In genomic region chr3:61251174-61251972, GRCh38 we compare ENCODE assay signal across 1 cellular context.
TF ChIP-seq lines count a peak whose summit lies in the region.

Gene FHIT (minus strand): TSS chr3:61251452.

TF ChIP-seq in HepG2, 621 proteins besides CTCF, POLR2A, EP300 and RAD21 (continued from another document and continues in another):
- TF ChIP-seq IKZF5 (CRISPR knock-in tag; IDR thresholded peaks at IDR 0.05) (no peak), REST (IDR thresholded peaks at IDR 0.05; ENCODE audit: borderline replicate concordance in 1 of 2, low read depth in 1 of 2, low read length in 2 of 2) (no peak), MXD1 (CRISPR knock-in tag; IDR thresholded peaks at IDR 0.05) (peak; percentile 69; the same call in 1 of the 2 replicates), ZNF556 (CRISPR knock-in tag; IDR thresholded peaks at IDR 0.05; ENCODE audit: borderline replicate concordance) (peak; percentile 78; the same call in 1 of the 2 replicates), ZNF18 (CRISPR knock-in tag; IDR thresholded peaks at IDR 0.05; ENCODE audit: insufficient replicate concordance) (no peak), NCOA2 (CRISPR knock-in tag; IDR thresholded peaks at IDR 0.05) (0 out of 2 replicates have a peak, but pooled peaks have one; percentile 22), YY1 (IDR thresholded peaks at IDR 0.05; ENCODE audit: insufficient read depth, insufficient replicate concordance, low read depth, low read length) (peak; percentile 98), KDM3A (CRISPR knock-in tag; IDR thresholded peaks at IDR 0.05; ENCODE audit: low read depth) (0 out of 2 replicates have a peak, but pooled peaks have one; percentile 20), ZNF354B (CRISPR knock-in tag; IDR thresholded peaks at IDR 0.05) (0 out of 2 replicates have a peak, but pooled peaks have one; percentile 60), HIC2 (CRISPR knock-in tag; IDR thresholded peaks at IDR 0.05; ENCODE audit: low read depth) (peak; percentile 79; the same call in 1 of the 2 replicates), ZFP1 (CRISPR knock-in tag; IDR thresholded peaks at IDR 0.05) (peak; percentile 39; the same call in 1 of the 2 replicates), ZNF775 (CRISPR knock-in tag; IDR thresholded peaks at IDR 0.05; ENCODE audit: borderline replicate concordance) (no peak), SMAD3 (CRISPR knock-in tag; IDR thresholded peaks at IDR 0.05) (0 out of 2 replicates have a peak, but pooled peaks have one; percentile 45), ZNF564 (CRISPR knock-in tag; IDR thresholded peaks at IDR 0.05) (no peak), TERF1 (CRISPR knock-in tag; IDR thresholded peaks at IDR 0.05) (no peak), ZNF616 (CRISPR knock-in tag; IDR thresholded peaks at IDR 0.05; ENCODE audit: low read depth) (0 out of 2 replicates have a peak, but pooled peaks have one; percentile 32), AGO1 (IDR thresholded peaks at IDR 0.05; ENCODE audit: low read depth, low read length, poor library complexity, severe bottlenecking) (peak; percentile 60), PATZ1 (CRISPR knock-in tag; IDR thresholded peaks at IDR 0.05) (peak; percentile 38; the same call in 1 of the 2 replicates), RBM22 (optimal IDR thresholded peaks at IDR 0.05; ENCODE audit: low read length) (no peak), EZH2 (conservative IDR thresholded peaks at IDR 0.05; ENCODE audit: low read depth, low read length) (no peak), THAP9 (CRISPR knock-in tag; IDR thresholded peaks at IDR 0.05; ENCODE audit: borderline replicate concordance) (peak; percentile 45; the same call in 1 of the 2 replicates), ZNF264 (CRISPR knock-in tag; IDR thresholded peaks at IDR 0.05) (no peak), ZKSCAN5 (CRISPR knock-in tag; IDR thresholded peaks at IDR 0.05) (no peak; the same call in 1 of the 2 replicates), ZNF501 (CRISPR knock-in tag; IDR thresholded peaks at IDR 0.05) (peak; percentile 68; the same call in 1 of the 2 replicates), GATAD2A (CRISPR knock-in tag; IDR thresholded peaks at IDR 0.05) (0 out of 2 replicates have a peak, but pooled peaks have one; percentile 35), STAG1 (CRISPR knock-in tag; IDR thresholded peaks at IDR 0.05) (peak; percentile 50), MTA1 (CRISPR knock-in tag; IDR thresholded peaks at IDR 0.05; ENCODE audit: borderline replicate concordance) (peak; percentile 70; the same call in 1 of the 2 replicates), SRF (IDR thresholded peaks at IDR 0.05; ENCODE audit: low read depth, low read length) (0 out of 2 replicates have a peak, but pooled peaks have one; percentile 5), TP53 (CRISPR knock-in tag; conservative IDR thresholded peaks at IDR 0.05) (no peak), MYC (CRISPR knock-in tag; IDR thresholded peaks at IDR 0.05; ENCODE audit: borderline replicate concordance) (peak; percentile 62; the same call in 1 of the 2 replicates), RARG (CRISPR knock-in tag; IDR thresholded peaks at IDR 0.05; ENCODE audit: low read depth) (no peak), POLR2AphosphoS5 (IDR thresholded peaks at IDR 0.05; ENCODE audit: low read depth, low read length) (peak; percentile 72), HOXA3 (CRISPR knock-in tag; IDR thresholded peaks at IDR 0.05) (peak; percentile 91), ZNF597 (CRISPR knock-in tag; IDR thresholded peaks at IDR 0.05) (no peak), ZNF230 (CRISPR knock-in tag; IDR thresholded peaks at IDR 0.05) (peak; percentile 74), ASH2L (IDR thresholded peaks at IDR 0.05; ENCODE audit: insufficient read length, low read depth, low read length) (peak; percentile 11), HNF4G (IDR thresholded peaks at IDR 0.05; ENCODE audit: borderline replicate concordance, low read depth, low read length) (0 out of 2 replicates have a peak, but pooled peaks have one; percentile 18), HNF4G (CRISPR knock-in tag; IDR thresholded peaks at IDR 0.05; ENCODE audit: borderline replicate concordance, low read depth) (no peak)
